ENCODE assay signal across 8 cellular contexts in genomic region chr2:47344890-47345583, GRCh38. TPM values are rescaled to one million over a fixed set of nuclear protein-coding genes. Genes with fewer than 3 reads are reported as not detected.
DNase-seq lines count a peak whose midpoint lies in the region; ATAC-seq and TF ChIP-seq lines count a peak whose summit lies in the region.

No MANE protein-coding gene starts in this region.

- H3K27me3 ChIP-seq in smooth muscle cell (ENCODE audit: low read depth), result no peaks in the 10 kb centered on the region

- peak overlapping the region; percentile 49 for H3K9ac ChIP-seq in smooth muscle cell (ENCODE audit: low read depth)

- no peaks in the 10 kb centered on the region for H4K20me1 ChIP-seq in smooth muscle cell (ENCODE audit: low read depth)

- peak overlapping the region; percentile 36 for H3K27ac ChIP-seq in smooth muscle cell (ENCODE audit: low read depth)

- H3K36me3 ChIP-seq in smooth muscle cell (ENCODE audit: low read depth), result no peaks in the 10 kb centered on the region

- H3K4me2 ChIP-seq in smooth muscle cell, result peak overlapping the region; percentile 86

- 3% methylated on average over 13 of the region's 13 CpGs for WGBS in smooth muscle cell (ENCODE audit: low lambda C conversion rate)

- H3K4me3 ChIP-seq in GM08714 (ENCODE audit: low read length), result peak overlapping the region; percentile 9; the same call in 1 of the 2 replicates
- peak overlapping the region; percentile 53 for H3K4me3 ChIP-seq in smooth muscle cell

- no peaks in the 10 kb centered on the region for H3K79me2 ChIP-seq in smooth muscle cell (ENCODE audit: low read depth)

- no peak for ATAC-seq in GM21526 (IDR thresholded peaks at IDR 0.05; ENCODE audit: low FRiP score, unreplicated experiment)
- no peak for ATAC-seq in GM18873 (IDR thresholded peaks at IDR 0.05; ENCODE audit: low FRiP score, unreplicated experiment)

- DNase-seq in NCI-H460 (ENCODE audit: extremely low read depth, low read depth), result peak; percentile 72
- DNase-seq in cerebellum (ENCODE audit: low spot score), result peak; percentile 93
- peak; percentile 99 for DNase-seq in islet precursor cell
- peak; percentile 10 for DNase-seq in smooth muscle cell (lab: John Stamatoyannopoulos, UW; ENCODE audit: unreplicated experiment)
- no peak for DNase-seq in NCI-H226

- H3F3A ChIP-seq in smooth muscle cell (ENCODE audit: low read depth), result no peaks in the 10 kb centered on the region

- H2AFZ ChIP-seq in smooth muscle cell (ENCODE audit: low read depth), result peak overlapping the region; percentile 50

- peaks cover 32% of the 10 kb centered on the region for H3K4me1 ChIP-seq in smooth muscle cell (ENCODE audit: low read depth)

- peak; percentile 15 for TF ChIP-seq CTCF in smooth muscle cell (IDR thresholded peaks at IDR 0.05; ENCODE audit: borderline replicate concordance, insufficient read depth, poor library complexity, severe bottlenecking)

- no peaks in the 10 kb centered on the region for H3K9me3 ChIP-seq in smooth muscle cell (replicated peaks; ENCODE audit: low read depth)

RNA-seq across cellular contexts. Expression of gene EPCAM, which starts 24.1 kb away (rescaled TPM):
- total RNA-seq in NCI-H460 (2014; rRNA removed; shearing (Covaris generic)), result 0.67 and 2.1 TPM in 2 replicates
- 0.56 and 2.9 TPM in 2 replicates for polyA plus RNA-seq in NCI-H460 (2014; cell fraction: nucleus; rRNA removed)
- total RNA-seq in cerebellum (18.4 TPM), smooth muscle cell (23.4 and 26.3 TPM in 2 replicates)
- 6.6 and 60.1 TPM in 2 replicates for polyA plus RNA-seq in smooth muscle cell

RNA-seq across cellular contexts. Expression of gene MSH2, which starts 57.9 kb away (rescaled TPM):
- total RNA-seq in NCI-H460 (2014; rRNA removed; shearing (Covaris generic)), result 20.7 and 25.0 TPM in 2 replicates
- 44.5 and 60.3 TPM in 2 replicates for polyA plus RNA-seq in NCI-H460 (2014; cell fraction: nucleus; rRNA removed)
- 74.9 TPM for total RNA-seq in cerebellum
- 31.6 and 35.6 TPM in 2 replicates for total RNA-seq in smooth muscle cell
- 18.5 and 21.3 TPM in 2 replicates for polyA plus RNA-seq in smooth muscle cell
